Comparison of ENCODE assay signal across 8 cellular contexts in the genomic region with DNA sequence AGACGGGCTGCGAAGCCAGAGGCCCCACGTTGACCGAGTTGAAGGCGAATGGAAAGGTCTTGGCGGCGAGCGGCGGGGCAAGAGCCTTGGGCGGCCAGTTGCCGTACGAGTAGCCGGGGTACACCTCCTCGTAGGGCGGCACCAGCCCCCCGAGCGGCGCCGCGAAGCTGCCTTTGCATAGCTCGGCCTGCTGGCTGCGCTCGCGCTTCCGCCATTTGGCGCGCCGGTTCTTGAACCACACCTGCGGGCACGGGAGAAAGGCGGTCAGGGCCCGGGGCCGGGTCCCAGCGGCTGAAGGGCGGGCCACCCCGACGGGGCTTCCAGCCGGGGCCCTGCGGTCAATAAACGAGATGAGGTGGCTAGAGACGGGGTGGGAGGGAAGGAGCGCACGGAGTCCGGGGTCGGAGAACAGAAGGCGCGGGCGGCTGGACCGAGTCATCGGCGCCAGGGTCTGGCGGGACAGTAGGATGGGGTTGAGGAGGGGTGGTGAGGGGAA. TPM values are rescaled to one million over a fixed set of nuclear protein-coding genes. Genes with fewer than 3 reads are reported as not detected.
DNase-seq lines count a peak whose midpoint lies in the region; ATAC-seq and TF ChIP-seq lines count a peak whose summit lies in the region.

No MANE protein-coding gene starts in this region.

- H3K36me3 ChIP-seq in BJ (ENCODE audit: control insufficient read depth, insufficient read depth, low read length) = no peaks in the 10 kb centered on the region
- no peaks in the 10 kb centered on the region for H3K36me3 ChIP-seq in HUES6 (ENCODE audit: control insufficient read depth, insufficient read depth, low read length)
- H3K36me3 ChIP-seq in vagina = no peaks in the 10 kb centered on the region

- CTCF ChIA-PET in BJ (lab: Yijun Ruan, JAX) = interaction anchor here (0.8 to 17.7 kb wide), 36 partner anchors 9 to 248 kb away, joined by 3 to 658 read pairs (median 7); a partner anchor contains a TSS

- DNase-seq in BJ (ENCODE audit: low read depth) = no peak
- DNase-seq in activated CD4-positive, alpha-beta T cell treated with anti-CD3 and anti-CD28 coated beads, Interleukin-2, amount 50 U/mL, for 48 hours = peak; percentile 57 to 65
- no peak for DNase-seq in epithelial cell of proximal tubule (ENCODE audit: low read depth)
- DNase-seq in natural killer cell treated with Interleukin-12 subunit alpha and Interleukin-12 subunit beta and Interleukin-15 and Interleukin-18, amount 100 ng/mL, for 72 hours (ENCODE audit: low spot score) = peak; percentile 64
- DNase-seq in vagina (ENCODE audit: extremely low spot score in 2 of 2) = no peak

- peaks cover 27 to 29% of the 10 kb centered on the region in 2 donors for H3K4me1 Mint-ChIP-seq in natural killer cell treated with Interleukin-12 subunit alpha and Interleukin-12 subunit beta and Interleukin-15 and Interleukin-18, amount 100 ng/mL, for 72 hours (ENCODE audit: low read depth in 2 of 2)

- intact Hi-C loops in vagina (cut with DNase I) = no loop called here

- peaks cover 44 to 48% of the 10 kb centered on the region in 2 donors for H3K27me3 Mint-ChIP-seq in natural killer cell treated with Interleukin-12 subunit alpha and Interleukin-12 subunit beta and Interleukin-15 and Interleukin-18, amount 100 ng/mL, for 72 hours

- POLR2A ChIA-PET in BJ (lab: Charles Lee) = interaction anchor here (0.6 to 0.7 kb wide), 2 partner anchors 15 to 190 kb away, joined by 3 read pairs; a partner anchor contains a TSS

- H3K4me3 Mint-ChIP-seq in natural killer cell treated with Interleukin-12 subunit alpha and Interleukin-12 subunit beta and Interleukin-15 and Interleukin-18, amount 100 ng/mL, for 72 hours = peak overlapping the region; percentile 84

- ATAC-seq in natural killer cell treated with Interleukin-12 subunit alpha and Interleukin-12 subunit beta and Interleukin-15 and Interleukin-18, amount 100 ng/mL, for 72 hours = no peak
- ATAC-seq in HG03280 (IDR thresholded peaks at IDR 0.05; ENCODE audit: unreplicated experiment) = no peak
- no peak for ATAC-seq in GM21825 (IDR thresholded peaks at IDR 0.05; ENCODE audit: unreplicated experiment)

- H3K27me3 ChIP-seq in BJ (ENCODE audit: control insufficient read depth, insufficient read depth, low read length) = peaks cover 23% of the 10 kb centered on the region
- H3K27me3 ChIP-seq in HUES6 (ENCODE audit: control insufficient read depth, insufficient read depth, low read length) = peaks cover 96% of the 10 kb centered on the region
- peaks cover 7% of the 10 kb centered on the region for H3K27me3 ChIP-seq in vagina

- H3K4me1 ChIP-seq in HUES6 (ENCODE audit: control insufficient read depth, insufficient read depth, low read length) = peaks cover 13% of the 10 kb centered on the region; the same call in 1 of the 2 replicates
- H3K4me1 ChIP-seq in vagina = peaks cover 30% of the 10 kb centered on the region

- no peak overlapping the region for H3K27ac Mint-ChIP-seq in natural killer cell treated with Interleukin-12 subunit alpha and Interleukin-12 subunit beta and Interleukin-15 and Interleukin-18, amount 100 ng/mL, for 72 hours

- no peaks in the 10 kb centered on the region for H3K36me3 Mint-ChIP-seq in natural killer cell treated with Interleukin-12 subunit alpha and Interleukin-12 subunit beta and Interleukin-15 and Interleukin-18, amount 100 ng/mL, for 72 hours

- H3K9me3 Mint-ChIP-seq in natural killer cell treated with Interleukin-12 subunit alpha and Interleukin-12 subunit beta and Interleukin-15 and Interleukin-18, amount 100 ng/mL, for 72 hours = no peaks in the 10 kb centered on the region

- H3K9ac ChIP-seq in HUES6 (ENCODE audit: low read length) = peak overlapping the region; percentile 22

- H3K9me3 ChIP-seq in HUES6 (ENCODE audit: control insufficient read depth, insufficient read depth, low read depth, low read length) (no peaks in the 10 kb centered on the region), vagina (no peaks in the 10 kb centered on the region)

- H3K27ac ChIP-seq in HUES6 (ENCODE audit: low read depth, low read length) = no peak overlapping the region
- no peak overlapping the region for H3K27ac ChIP-seq in vagina

- no peak for TF ChIP-seq POLR2A in vagina (IDR thresholded peaks at IDR 0.05)

- TF ChIP-seq CTCF in BJ (IDR thresholded peaks at IDR 0.05; ENCODE audit: insufficient read depth, low read depth, low read length) (peak; percentile 52), epithelial cell of proximal tubule (conservative IDR thresholded peaks at IDR 0.05; ENCODE audit: low read depth, low read length) (peak; percentile 47), vagina (IDR thresholded peaks at IDR 0.05) (no peak)

- H3K4me3 ChIP-seq in BJ (ENCODE audit: low read depth, low read length) (peak overlapping the region; percentile 35), HUES6 (ENCODE audit: low read depth, low read length) (peak overlapping the region; percentile 65), epithelial cell of proximal tubule (ENCODE audit: low read depth, low read length) (peak overlapping the region; percentile 60), vagina (peak overlapping the region; percentile 41 to 46)

RNA-seq across cellular contexts. Expression of a gene that starts 4.8 kb away (rescaled TPM):
- 0.34 and 0.43 TPM in 2 replicates for polyA plus RNA-seq in BJ (2011; rRNA removed)
- 0.38 TPM in 1 of 2 replicates, not detected in the other for polyA minus RNA-seq in BJ (2011; rRNA and poly(A)+ RNA removed)
- total RNA-seq in epithelial cell of proximal tubule (0.06 and 0.07 TPM in 2 replicates), vagina (not detected)
- total RNA-seq in natural killer cell treated with Interleukin-12 subunit alpha and Interleukin-12 subunit beta and Interleukin-15 and Interleukin-18, amount 100 ng/mL, for 72 hours = not detected

RNA-seq across cellular contexts. Expression of a gene that starts 10.4 kb away (rescaled TPM):
- polyA plus RNA-seq in BJ (2011; rRNA removed) = not detected in 2 replicates
- not detected in 2 replicates for polyA minus RNA-seq in BJ (2011; rRNA and poly(A)+ RNA removed)
- total RNA-seq in epithelial cell of proximal tubule = 0.65 and 2.7 TPM in 2 replicates
- not detected for total RNA-seq in natural killer cell treated with Interleukin-12 subunit alpha and Interleukin-12 subunit beta and Interleukin-15 and Interleukin-18, amount 100 ng/mL, for 72 hours
- total RNA-seq in vagina = not detected

RNA-seq across cellular contexts. Expression of a gene that starts 14.4 kb away (rescaled TPM):
- 19.0 and 28.4 TPM in 2 replicates for polyA plus RNA-seq in BJ (2011; rRNA removed)
- 54.6 and 65.0 TPM in 2 replicates for polyA minus RNA-seq in BJ (2011; rRNA and poly(A)+ RNA removed)
- 30.7 and 36.3 TPM in 2 replicates for total RNA-seq in epithelial cell of proximal tubule
- 10 to 100 TPM; 63.2 to 65.3 TPM for total RNA-seq in natural killer cell treated with Interleukin-12 subunit alpha and Interleukin-12 subunit beta and Interleukin-15 and Interleukin-18, amount 100 ng/mL, for 72 hours
- total RNA-seq in vagina = 48.9 TPM

Comparison
In these comparisons a context has a peak if more than half of its experiments do, and no peak if none do; other contexts are left out.
1. DNase-seq: peak in activated CD4-positive, alpha-beta T cell treated with anti-CD3 and anti-CD28 coated beads, Interleukin-2, amount 50 U/mL, for 48 hours (2 of 2) and natural killer cell treated with Interleukin-12 subunit alpha and Interleukin-12 subunit beta and Interleukin-15 and Interleukin-18, amount 100 ng/mL, for 72 hours (single experiment); none in BJ (single experiment), epithelial cell of proximal tubule (single experiment) and vagina (0 of 2).
2. CTCF ChIP-seq: peak in BJ (single experiment) and epithelial cell of proximal tubule (single experiment); none in vagina (0 of 3).
3. Peak in every context shown above with its lines, with median percentiles within 50 percentile points of each other: H3K4me3 ChIP-seq.